In the genomic region with DNA sequence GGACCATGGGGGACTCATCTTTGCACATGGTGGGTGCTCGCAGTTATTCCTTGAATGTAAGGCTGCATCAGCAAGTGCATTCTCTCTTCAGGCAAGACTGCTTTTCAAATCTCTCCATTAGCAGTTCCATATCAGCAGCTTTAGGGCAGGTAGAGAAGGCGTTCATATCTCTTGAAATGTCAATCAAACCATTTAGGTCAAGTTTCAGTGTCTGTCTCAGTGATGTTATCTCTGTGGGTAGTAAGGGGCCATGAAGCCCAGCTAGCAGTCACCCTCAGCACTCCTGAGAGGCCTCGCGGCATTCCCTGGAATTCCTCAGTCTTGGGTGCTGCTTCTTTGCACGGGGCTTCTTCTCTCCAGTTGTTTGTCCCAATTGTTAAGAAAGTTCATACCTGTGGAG, we compare ENCODE assay signal across 37 cellular contexts. TPM values are rescaled to one million over a fixed set of nuclear protein-coding genes. Genes with fewer than 3 reads are reported as not detected.
A peak's percentile ranks its signal among the peaks of the same experiment; 100 is the strongest.
DNase-seq lines count a peak whose midpoint lies in the region; ATAC-seq, FAIRE-seq and TF ChIP-seq lines count a peak whose summit lies in the region.
"Had no signal": no experiment of that assay in that cellular context is flagged by ENCODE, and none has a peak within 500 bp of the region (broad histone marks: within the 10 kb centered on the region; RNA-seq: fewer than 3 reads in every experiment).

No MANE protein-coding gene starts in this region.

- POLR2A ChIA-PET in K562 (lab: Yijun Ruan, JAX) = interaction anchor here (0.7 to 1.0 kb wide), 5 partner anchors 9 to 1405 kb away, joined by 3 read pairs; no protein-coding TSS in a partner anchor

- no peak for TF ChIP-seq CTCF in K562 (IDR thresholded peaks at IDR 0.05 in 2 of 3, conservative IDR thresholded peaks at IDR 0.05 in 1 of 3; ENCODE audit: insufficient read depth in 2 of 3, low read depth in 1 of 3, low read length in 3 of 3)

- H3K79me2 ChIP-seq in K562 (ENCODE audit: control insufficient read depth, insufficient read depth, low read length) = peaks cover 8% of the 10 kb centered on the region; the same call in 1 of the 3 replicates

- CTCF ChIA-PET in K562 (lab: Yijun Ruan, JAX; ENCODE audit: low intra/inter-chr PET ratio) = no interaction called here
- CTCF ChIA-PET in activated naive CD4-positive, alpha-beta T cell treated with anti-CD3 and anti-CD28 coated beads for 36 hours (lab: Charles Lee) = interaction anchor here (0.6 kb wide), 1 partner anchor 19 kb away, joined by 3 read pairs; no protein-coding TSS in a partner anchor

- H3K4me2 ChIP-seq in K562 (ENCODE audit: insufficient read depth, low read length) = no peak overlapping the region
- H3K4me2 ChIP-seq: A549; BLaER1; BLaER1 treated with 17β-estradiol and CSF1 and Interleukin-3, amounts not matched to agents 10 nM and 100 nM had no signal

- no peak overlapping the region for H3K4me3 ChIP-seq in K562
- H3K4me3 ChIP-seq: A549; BLaER1; BLaER1 treated with 17β-estradiol and CSF1 and Interleukin-3, amounts not matched to agents 10 nM and 100 nM had no signal

- no peaks in the 10 kb centered on the region for H3K27me3 ChIP-seq in K562 (ENCODE audit: control insufficient read depth in 2 of 2, insufficient read depth in 2 of 2, low read length in 2 of 2)
- H3K27me3 ChIP-seq: BE2C; BLaER1; BLaER1 treated with 17β-estradiol and CSF1 and Interleukin-3, amounts not matched to agents 10 nM and 100 nM had no signal

- TF ChIP-seq POLR2A in K562 (conservative IDR thresholded peaks at IDR 0.05) = no peak

- 62% methylated on average over 5 of the region's 5 CpGs for WGBS in K562 (ENCODE audit: insufficient coverage, low coverage, missing lambda C conversion rate)

- 0 out of 2 replicates have a peak, but pooled peaks cover 3% of the 10 kb centered on the region for H4K20me1 ChIP-seq in K562 (replicated peaks; ENCODE audit: control insufficient read depth, insufficient read depth, low read length)

- no peak for TF ChIP-seq RAD21 in K562 (CRISPR knock-in tag; conservative IDR thresholded peaks at IDR 0.05 in 1 of 2, IDR thresholded peaks at IDR 0.05 in 1 of 2)

- intact Hi-C loops in K562 (cut with micrococcal nuclease) = no loop called here
- intact Hi-C loops in activated naive CD4-positive, alpha-beta T cell treated with anti-CD3 and anti-CD28 coated beads for 36 hours (cut with micrococcal nuclease) = no loop called here

- in situ Hi-C loops in K562 (cut with MboI) = no loop called here

- no peaks in the 10 kb centered on the region for H3K9me3 Mint-ChIP-seq in activated T-helper 17 cell treated with anti-CD3 and anti-CD28 coated beads, Interleukin-2, amount 50 U/mL, for 72 hours
- no peaks in the 10 kb centered on the region for H3K9me3 Mint-ChIP-seq in stimulated activated effector memory CD8-positive, alpha-beta T cell treated with anti-CD3 and anti-CD28 coated beads, Interleukin-12 subunit alpha, Interleukin-12 subunit beta, amount 100 ng/mL, for 72 hours
- no peaks in the 10 kb centered on the region for H3K9me3 Mint-ChIP-seq in activated naive CD4-positive, alpha-beta T cell treated with anti-CD3 and anti-CD28 coated beads for 36 hours
- no peaks in the 10 kb centered on the region for H3K9me3 Mint-ChIP-seq in stimulated activated memory B cell treated with anti-CD40 and anti-IgM and Interleukin-4, amounts not matched to agents 10 μg/mL and 1 μg/mL and 100 μg/mL, for 72 hours
- H3K9me3 Mint-ChIP-seq: CD14-positive monocyte; CD4-positive, alpha-beta memory T cell; CD4-positive, alpha-beta T cell; CD8-positive, alpha-beta T cell had no signal

- no peaks in the 10 kb centered on the region for H3K36me3 Mint-ChIP-seq in activated T-helper 17 cell treated with anti-CD3 and anti-CD28 coated beads, Interleukin-2, amount 50 U/mL, for 72 hours (ENCODE audit: low read depth)
- no peaks in the 10 kb centered on the region for H3K36me3 Mint-ChIP-seq in stimulated activated effector memory CD8-positive, alpha-beta T cell treated with anti-CD3 and anti-CD28 coated beads, Interleukin-12 subunit alpha, Interleukin-12 subunit beta, amount 100 ng/mL, for 72 hours
- no peaks in the 10 kb centered on the region for H3K36me3 Mint-ChIP-seq in activated naive CD4-positive, alpha-beta T cell treated with anti-CD3 and anti-CD28 coated beads for 36 hours (ENCODE audit: low read depth)
- peaks cover 14% of the 10 kb centered on the region for H3K36me3 Mint-ChIP-seq in stimulated activated memory B cell treated with anti-CD40 and anti-IgM and Interleukin-4, amounts not matched to agents 10 μg/mL and 1 μg/mL and 100 μg/mL, for 72 hours

- no peak overlapping the region for H3K27ac ChIP-seq in K562 (ENCODE audit: extremely low read depth, low read depth, low read length)
- H3K27ac ChIP-seq: 22Rv1; A549; BLaER1; BLaER1 treated with 17β-estradiol and CSF1 and Interleukin-3, amounts not matched to agents 10 nM and 100 nM; C4-2B had no signal

- no peak overlapping the region for H2AFZ ChIP-seq in K562 (ENCODE audit: low read depth, low read length)

- H3K9me1 ChIP-seq in K562 (ENCODE audit: control insufficient read depth, insufficient read depth, low read length) = no peaks in the 10 kb centered on the region

- no peaks in the 10 kb centered on the region for H3K9me3 ChIP-seq in K562 (replicated peaks; ENCODE audit: control insufficient read depth, insufficient read depth, low read depth, low read length)
- H3K9me3 ChIP-seq: A549, BE2C, BLaER1, Caco-2 had no signal

- no peak for ATAC-seq in activated T-helper 17 cell treated with anti-CD3 and anti-CD28 coated beads, Interleukin-2, amount 50 U/mL, for 72 hours (replicated peaks)
- ATAC-seq in K562 (no peak), GM18873 (IDR thresholded peaks at IDR 0.05; ENCODE audit: low FRiP score, unreplicated experiment) (no peak)
- no peak for ATAC-seq in stimulated activated effector memory CD8-positive, alpha-beta T cell treated with anti-CD3 and anti-CD28 coated beads, Interleukin-12 subunit alpha, Interleukin-12 subunit beta, amount 100 ng/mL, for 72 hours
- ATAC-seq in stimulated activated memory B cell treated with anti-CD40 and anti-IgM and Interleukin-4, amounts not matched to agents 10 μg/mL and 1 μg/mL and 100 μg/mL, for 72 hours = no peak
- ATAC-seq: A549; CD8-positive, alpha-beta T cell had no signal

- H3K36me3 ChIP-seq in K562 (ENCODE audit: control insufficient read depth, insufficient read depth, low read length) = no peaks in the 10 kb centered on the region; the same call in 2 of the 3 replicates
- H3K36me3 ChIP-seq: BE2C, BLaER1 had no signal

- no peak for TF ChIP-seq EP300 in K562 (IDR thresholded peaks at IDR 0.05; ENCODE audit: low read length)

- no TSS peak for BruUV-seq in K562 (replicated peaks; lab: Mats Ljungman, UMichigan)

- DNase-seq in SK-N-DZ (ENCODE audit: low spot score) (peak; percentile 9), K562 (ENCODE audit: extremely low read depth in 1 of 4, low spot score in 3 of 4) (no peak), A172 (ENCODE audit: low spot score) (no peak)
- no peak for DNase-seq in stimulated activated effector memory CD8-positive, alpha-beta T cell treated with anti-CD3 and anti-CD28 coated beads, Interleukin-12 subunit alpha, Interleukin-12 subunit beta, amount 100 ng/mL, for 72 hours (ENCODE audit: low spot score in 2 of 2)
- DNase-seq in activated naive CD4-positive, alpha-beta T cell treated with anti-CD3 and anti-CD28 coated beads for 36 hours = no peak
- DNase-seq: 8988T; ACHN; AML-193; BE2C; C1 segment of cervical spinal cord; Caco-2; Calu3; CD4-positive, alpha-beta memory T cell; CD4-positive, alpha-beta T cell; CD4-positive, CD25-positive, alpha-beta regulatory T cell; CD8-positive, alpha-beta memory T cell; CD8-positive, alpha-beta T cell; COR-L47; DMS 273 treated with DMSO at 0.1 percent for 48 hours; DMS153; DMS53; DMS79; DMS79 treated with DMSO at 0.1 percent for 48 hours; DND-41; EL had no signal

- no peak overlapping the region for H3K9ac ChIP-seq in K562 (ENCODE audit: insufficient read depth in 1 of 2, low read depth in 2 of 2, low read length in 2 of 2)
- H3K9ac ChIP-seq: BLaER1; BLaER1 treated with 17β-estradiol and CSF1 and Interleukin-3, amounts not matched to agents 10 nM and 100 nM had no signal

- FAIRE-seq in K562 (lab: Jason Lieb, UNC) = no peak
- FAIRE-seq: A204.1, A549, D721Med had no signal

- H3K27me3 Mint-ChIP-seq in activated T-helper 17 cell treated with anti-CD3 and anti-CD28 coated beads, Interleukin-2, amount 50 U/mL, for 72 hours = no peaks in the 10 kb centered on the region
- no peaks in the 10 kb centered on the region for H3K27me3 Mint-ChIP-seq in activated naive CD4-positive, alpha-beta T cell treated with anti-CD3 and anti-CD28 coated beads for 36 hours (ENCODE audit: low read depth)
- H3K27me3 Mint-ChIP-seq in stimulated activated memory B cell treated with anti-CD40 and anti-IgM and Interleukin-4, amounts not matched to agents 10 μg/mL and 1 μg/mL and 100 μg/mL, for 72 hours = no peaks in the 10 kb centered on the region
- H3K27me3 Mint-ChIP-seq: B cell; CD4-positive, alpha-beta memory T cell; CD4-positive, alpha-beta T cell; CD4-positive, CD25-positive, alpha-beta regulatory T cell had no signal

- peak overlapping the region; percentile 28 for H3K27ac Mint-ChIP-seq in activated T-helper 17 cell treated with anti-CD3 and anti-CD28 coated beads, Interleukin-2, amount 50 U/mL, for 72 hours
- H3K27ac Mint-ChIP-seq in stimulated activated effector memory CD8-positive, alpha-beta T cell treated with anti-CD3 and anti-CD28 coated beads, Interleukin-12 subunit alpha, Interleukin-12 subunit beta, amount 100 ng/mL, for 72 hours = peak overlapping the region; percentile 79
- no peak overlapping the region for H3K27ac Mint-ChIP-seq in activated naive CD4-positive, alpha-beta T cell treated with anti-CD3 and anti-CD28 coated beads for 36 hours
- H3K27ac Mint-ChIP-seq in stimulated activated memory B cell treated with anti-CD40 and anti-IgM and Interleukin-4, amounts not matched to agents 10 μg/mL and 1 μg/mL and 100 μg/mL, for 72 hours = no peak overlapping the region
- H3K27ac Mint-ChIP-seq: B cell; CD14-positive monocyte; CD4-positive, alpha-beta T cell; CD8-positive, alpha-beta T cell had no signal

- peaks cover 15 to 21% of the 10 kb centered on the region in 2 experiments; a peak in 4 of 5 replicates for H3K4me1 ChIP-seq in K562 (replicated peaks in 1 of 2; ENCODE audit: control insufficient read depth in 2 of 2, insufficient read depth in 2 of 2, low read length in 2 of 2)
- H3K4me1 ChIP-seq: BE2C, Caco-2 had no signal

- peaks cover 47% of the 10 kb centered on the region for H3K4me1 Mint-ChIP-seq in activated T-helper 17 cell treated with anti-CD3 and anti-CD28 coated beads, Interleukin-2, amount 50 U/mL, for 72 hours
- peaks cover 57% of the 10 kb centered on the region for H3K4me1 Mint-ChIP-seq in stimulated activated effector memory CD8-positive, alpha-beta T cell treated with anti-CD3 and anti-CD28 coated beads, Interleukin-12 subunit alpha, Interleukin-12 subunit beta, amount 100 ng/mL, for 72 hours
- peaks cover 46% of the 10 kb centered on the region for H3K4me1 Mint-ChIP-seq in activated naive CD4-positive, alpha-beta T cell treated with anti-CD3 and anti-CD28 coated beads for 36 hours (ENCODE audit: low read depth)
- peaks cover 55% of the 10 kb centered on the region for H3K4me1 Mint-ChIP-seq in stimulated activated memory B cell treated with anti-CD40 and anti-IgM and Interleukin-4, amounts not matched to agents 10 μg/mL and 1 μg/mL and 100 μg/mL, for 72 hours

- peak overlapping the region; percentile 15 for H3K4me3 Mint-ChIP-seq in activated T-helper 17 cell treated with anti-CD3 and anti-CD28 coated beads, Interleukin-2, amount 50 U/mL, for 72 hours
- H3K4me3 Mint-ChIP-seq in stimulated activated effector memory CD8-positive, alpha-beta T cell treated with anti-CD3 and anti-CD28 coated beads, Interleukin-12 subunit alpha, Interleukin-12 subunit beta, amount 100 ng/mL, for 72 hours = no peak overlapping the region
- no peak overlapping the region for H3K4me3 Mint-ChIP-seq in activated naive CD4-positive, alpha-beta T cell treated with anti-CD3 and anti-CD28 coated beads for 36 hours
- H3K4me3 Mint-ChIP-seq in stimulated activated memory B cell treated with anti-CD40 and anti-IgM and Interleukin-4, amounts not matched to agents 10 μg/mL and 1 μg/mL and 100 μg/mL, for 72 hours = no peak overlapping the region
- H3K4me3 Mint-ChIP-seq: B cell; CD14-positive monocyte; CD4-positive, alpha-beta T cell; CD8-positive, alpha-beta memory T cell; CD8-positive, alpha-beta T cell had no signal

RNA-seq across cellular contexts. Expression of a gene that starts 24.2 kb away (rescaled TPM):
- polyA plus RNA-seq in SK-N-DZ (2014; cell fraction: cytosol; rRNA removed) = 10.2 and 12.2 TPM in 2 replicates
- polyA plus RNA-seq in SK-N-DZ (2014; cell fraction: nucleus; rRNA removed) = 5.9 and 7.0 TPM in 2 replicates
- 10 to 100 TPM; 19.3 to 48.3 TPM for total RNA-seq in activated T-helper 17 cell treated with anti-CD3 and anti-CD28 coated beads, Interleukin-2, amount 50 U/mL, for 72 hours
- total RNA-seq in K562 (2011; cell fraction: chromatin; rRNA removed; ENCODE audit: low replicate concordance) = 45.6 and 71.4 TPM in 2 replicates
- 42.9 and 58.8 TPM in 2 replicates for total RNA-seq in K562 (2011; cell fraction: nucleolus; rRNA removed)
- total RNA-seq in K562 (2011; cell fraction: nucleoplasm; rRNA removed) = 45.3 and 48.5 TPM in 2 replicates
- total RNA-seq in K562 (2014; rRNA removed) = 22.5 and 30.7 TPM in 2 replicates
- 24.3 and 27.5 TPM in 2 replicates for total RNA-seq in K562 (2014; rRNA removed; fragmentation: Illumina TruSeq; extraction: Trizol)
- total RNA-seq in K562 (2015; rRNA removed; fragmentation: Illumina TruSeq; extraction: Trizol) = 27.9 and 28.1 TPM in 2 replicates
- 25.8 and 26.6 TPM in 2 replicates for total RNA-seq in K562 (2021)
- polyA plus RNA-seq in K562 (2011; rRNA removed) = 26.1 and 27.0 TPM in 2 replicates
- 27.4 and 27.7 TPM in 2 replicates for polyA plus RNA-seq in K562 (2011; cell fraction: cytosol; rRNA removed)
- 15.7 and 17.5 TPM in 2 replicates for polyA plus RNA-seq in K562 (2011; cell fraction: nucleus; rRNA removed)
- 21.3 and 22.0 TPM in 2 replicates for polyA plus RNA-seq in K562 (2012)
- polyA plus RNA-seq in K562 (2014; fragmentation: Illumina TruSeq; extraction: Trizol) = 24.1 and 25.9 TPM in 2 replicates
- polyA plus RNA-seq in K562 (2014; fragmentation: Nextera tagmentation; extraction: Ambion mirVana) = 10 to 100 TPM; 52.3 to 62.2 TPM
- polyA plus RNA-seq in K562 (2014; rRNA removed) = 16.5 and 25.5 TPM in 2 replicates
- polyA minus RNA-seq in K562 (2011; rRNA and poly(A)+ RNA removed) = 62.9 TPM in 2 replicates
- polyA minus RNA-seq in K562 (2011; cell fraction: cytosol; rRNA and poly(A)+ RNA removed) = 21.6 and 22.2 TPM in 2 replicates
- 62.1 and 76.5 TPM in 2 replicates for polyA minus RNA-seq in K562 (2011; cell fraction: nucleus; rRNA and poly(A)+ RNA removed)
- total RNA-seq in activated naive CD4-positive, alpha-beta T cell treated with anti-CD3 and anti-CD28 coated beads for 36 hours = 10 to 100 TPM; 15.4 to 15.8 TPM
- 12.5 and 23.5 TPM in 2 replicates for total RNA-seq in A172 (2014; rRNA removed; shearing (Covaris generic))

RNA-seq across cellular contexts. Expression of a gene that starts 24.8 kb away (rescaled TPM):
- 47.8 and 48.7 TPM in 2 replicates for polyA plus RNA-seq in SK-N-DZ (2014; cell fraction: cytosol; rRNA removed)
- polyA plus RNA-seq in SK-N-DZ (2014; cell fraction: nucleus; rRNA removed) = 24.9 and 30.0 TPM in 2 replicates
- 10 to 100 TPM; 34.0 to 64.2 TPM for total RNA-seq in activated T-helper 17 cell treated with anti-CD3 and anti-CD28 coated beads, Interleukin-2, amount 50 U/mL, for 72 hours
- 27.0 and 54.7 TPM in 2 replicates for total RNA-seq in K562 (2011; cell fraction: chromatin; rRNA removed; ENCODE audit: low replicate concordance)
- 13.8 and 16.4 TPM in 2 replicates for total RNA-seq in K562 (2011; cell fraction: nucleolus; rRNA removed)
- total RNA-seq in K562 (2011; cell fraction: nucleoplasm; rRNA removed) = 46.3 and 95.0 TPM in 2 replicates
- total RNA-seq in K562 (2014; rRNA removed) (24.2 and 28.8 TPM in 2 replicates), K562 (2014; rRNA removed; fragmentation: Illumina TruSeq; extraction: Trizol) (41.1 and 41.8 TPM in 2 replicates), K562 (2015; rRNA removed; fragmentation: Illumina TruSeq; extraction: Trizol) (29.0 and 33.9 TPM in 2 replicates), K562 (2021) (56.2 and 69.4 TPM in 2 replicates)
- polyA plus RNA-seq in K562 (2011; rRNA removed) (66.4 and 69.4 TPM in 2 replicates), K562 (2014; fragmentation: Illumina TruSeq; extraction: Trizol) (31.3 and 36.9 TPM in 2 replicates), K562 (2014; fragmentation: Nextera tagmentation; extraction: Ambion mirVana) (10 to 100 TPM; 50.2 to 61.0 TPM), K562 (2014; rRNA removed) (29.9 and 40.8 TPM in 2 replicates)
- 44.2 and 62.9 TPM in 2 replicates for polyA plus RNA-seq in K562 (2011; cell fraction: cytosol; rRNA removed)
- polyA plus RNA-seq in K562 (2011; cell fraction: nucleus; rRNA removed) = 19.4 and 28.2 TPM in 2 replicates
- polyA plus RNA-seq in K562 (2012) = 38.7 and 53.8 TPM in 2 replicates
- 41.4 and 43.3 TPM in 2 replicates for polyA minus RNA-seq in K562 (2011; rRNA and poly(A)+ RNA removed)
- 13.4 and 17.3 TPM in 2 replicates for polyA minus RNA-seq in K562 (2011; cell fraction: cytosol; rRNA and poly(A)+ RNA removed)
- polyA minus RNA-seq in K562 (2011; cell fraction: nucleus; rRNA and poly(A)+ RNA removed) = 10.0 and 11.6 TPM in 2 replicates
- total RNA-seq in activated naive CD4-positive, alpha-beta T cell treated with anti-CD3 and anti-CD28 coated beads for 36 hours = 10 to 100 TPM; 46.2 to 51.6 TPM
- total RNA-seq in A172 (2014; rRNA removed; shearing (Covaris generic)) = 26.1 and 35.0 TPM in 2 replicates

Comparison
In these comparisons a context has a peak if more than half of its experiments do, and no peak if none do; other contexts are left out.
1. H3K27ac Mint-ChIP-seq: peak in activated T-helper 17 cell treated with anti-CD3 and anti-CD28 coated beads, Interleukin-2, amount 50 U/mL, for 72 hours (single experiment) and stimulated activated effector memory CD8-positive, alpha-beta T cell treated with anti-CD3 and anti-CD28 coated beads, Interleukin-12 subunit alpha, Interleukin-12 subunit beta, amount 100 ng/mL, for 72 hours (single experiment); none in activated naive CD4-positive, alpha-beta T cell treated with anti-CD3 and anti-CD28 coated beads for 36 hours (single experiment) and stimulated activated memory B cell treated with anti-CD40 and anti-IgM and Interleukin-4, amounts not matched to agents 10 μg/mL and 1 μg/mL and 100 μg/mL, for 72 hours (single experiment).